In the genomic region with DNA sequence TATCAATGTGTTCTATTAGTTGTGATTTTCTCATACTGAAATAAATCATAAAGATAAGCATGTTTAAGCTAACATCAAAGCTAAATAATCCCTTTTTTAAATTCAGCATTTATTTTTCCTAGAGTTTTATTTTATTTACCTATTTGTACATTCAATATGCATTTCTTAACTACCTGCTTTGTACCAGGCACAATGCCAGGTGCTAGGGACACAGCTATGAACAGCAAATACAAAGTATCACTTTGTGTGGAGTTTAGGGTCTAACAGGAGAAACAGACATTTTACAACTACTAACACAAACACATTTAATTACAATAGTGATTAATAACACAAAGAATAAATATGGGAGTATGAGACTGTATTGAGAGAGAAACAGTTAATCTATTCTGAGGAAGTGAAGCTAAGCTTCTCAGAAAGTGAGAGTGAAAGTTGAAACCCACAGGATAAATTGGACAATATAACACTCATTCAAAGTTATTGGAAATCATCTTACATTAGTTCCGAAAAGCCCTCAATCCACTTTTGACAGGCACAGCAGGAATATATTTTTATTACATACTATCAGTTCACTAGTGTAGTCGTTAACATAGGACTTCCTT, we compare ENCODE assay signal across 21 cellular contexts.
A peak's percentile ranks its signal among the peaks of the same experiment; 100 is the strongest.
DNase-seq lines count a peak whose midpoint lies in the region; ATAC-seq and TF ChIP-seq lines count a peak whose summit lies in the region.
"Had no signal": no experiment of that assay in that cellular context is flagged by ENCODE, and none has a peak within 500 bp of the region (broad histone marks: within the 10 kb centered on the region; RNA-seq: fewer than 3 reads in every experiment).

No MANE protein-coding gene starts in this region.

- intact Hi-C loops in ovary (cut with DNase I), result no loop called here

- no peak overlapping the region for H3K27ac ChIP-seq in ovary
- H3K27ac ChIP-seq: A549; BLaER1 treated with 17β-estradiol and CSF1 and Interleukin-3, amounts not matched to agents 10 nM and 100 nM; KMS-11 had no signal

- ATAC-seq in GM18511 (IDR thresholded peaks at IDR 0.05; ENCODE audit: unreplicated experiment), result peak; percentile 62
- ATAC-seq in HG02870 (IDR thresholded peaks at IDR 0.05; ENCODE audit: unreplicated experiment), result peak; percentile 69
- ATAC-seq: A549 had no signal

- no peak for TF ChIP-seq CTCF in GM10248 (IDR thresholded peaks at IDR 0.05; ENCODE audit: control extremely low read depth, extremely low read depth, low read depth, missing control alignments)
- TF ChIP-seq CTCF in ovary (IDR thresholded peaks at IDR 0.05), result no peak

- no peak overlapping the region for H3K4me3 Mint-ChIP-seq in activated T-cell treated with anti-CD3 and anti-CD28 coated beads, Interleukin-2, amount 50 U/mL, for 24 hours
- H3K4me3 Mint-ChIP-seq: CD8-positive, alpha-beta memory T cell had no signal

- CTCF ChIA-PET in GM10248 (lab: Yijun Ruan, JAX), result interaction anchor here (0.9 to 2.7 kb wide), 8 partner anchors 9 to 557 kb away, joined by 3 to 8 read pairs (median 4); no protein-coding TSS in a partner anchor

- H3K9me3 ChIP-seq in ovary, result no peaks in the 10 kb centered on the region
- H3K9me3 ChIP-seq: A549; BLaER1 treated with 17β-estradiol and CSF1 and Interleukin-3, amounts not matched to agents 10 nM and 100 nM had no signal

- no peak overlapping the region for H3K27ac Mint-ChIP-seq in activated T-cell treated with anti-CD3 and anti-CD28 coated beads, Interleukin-2, amount 50 U/mL, for 24 hours
- H3K27ac Mint-ChIP-seq: CD8-positive, alpha-beta memory T cell had no signal

- no peak for TF ChIP-seq POLR2A in ovary (IDR thresholded peaks at IDR 0.05)

- no peaks in the 10 kb centered on the region for H3K27me3 ChIP-seq in ovary
- H3K27me3 ChIP-seq: BLaER1 treated with 17β-estradiol and CSF1 and Interleukin-3, amounts not matched to agents 10 nM and 100 nM had no signal

- H3K4me1 ChIP-seq in ovary (ENCODE audit: insufficient read depth), result no peaks in the 10 kb centered on the region
- H3K4me1 ChIP-seq: A549; BLaER1 treated with 17β-estradiol and CSF1 and Interleukin-3, amounts not matched to agents 10 nM and 100 nM had no signal

- POLR2A ChIA-PET in GM10248 (lab: Yijun Ruan, JAX), result no interaction called here

- no peaks in the 10 kb centered on the region for H3K27me3 Mint-ChIP-seq in activated T-cell treated with anti-CD3 and anti-CD28 coated beads, Interleukin-2, amount 50 U/mL, for 24 hours
- H3K27me3 Mint-ChIP-seq: CD8-positive, alpha-beta memory T cell had no signal

- no peak for TF ChIP-seq EP300 in ovary (IDR thresholded peaks at IDR 0.05)

- H3K4me3 ChIP-seq in ovary, result no peak overlapping the region
- H3K4me3 ChIP-seq: A549; BLaER1 treated with 17β-estradiol and CSF1 and Interleukin-3, amounts not matched to agents 10 nM and 100 nM had no signal

- no peaks in the 10 kb centered on the region for H3K9me3 Mint-ChIP-seq in activated T-cell treated with anti-CD3 and anti-CD28 coated beads, Interleukin-2, amount 50 U/mL, for 24 hours
- H3K9me3 Mint-ChIP-seq: CD8-positive, alpha-beta memory T cell; HFFc6 had no signal

- DNase-seq in GM10248 (ENCODE audit: extremely low spot score) (peak; percentile 3), MV-4-11 (lab: John Stamatoyannopoulos, UW) (peak; percentile 52), ovary (no peak), globus pallidus (ENCODE audit: low spot score) (no peak)
- DNase-seq in activated T-cell treated with anti-CD3 and anti-CD28 coated beads, Interleukin-2, amount 50 U/mL, for 24 hours, result no peak
- DNase-seq in activated CD4-positive, alpha-beta T cell treated with anti-CD3 and anti-CD28 coated beads for 48 hours, result no peak
- DNase-seq: CD8-positive, alpha-beta memory T cell; DMS79; HFFc6; NCI-H1092; NCI-H1694; NCI-H2107; NCI-H2227 treated with DMSO at 0.1 percent for 48 hours; NCI-H524; RPMI8226; SIG-M5 had no signal

- no peaks in the 10 kb centered on the region for H3K36me3 Mint-ChIP-seq in activated T-cell treated with anti-CD3 and anti-CD28 coated beads, Interleukin-2, amount 50 U/mL, for 24 hours (ENCODE audit: low read depth)

- H3K4me1 Mint-ChIP-seq in activated T-cell treated with anti-CD3 and anti-CD28 coated beads, Interleukin-2, amount 50 U/mL, for 24 hours (ENCODE audit: low read depth), result no peaks in the 10 kb centered on the region
- H3K4me1 Mint-ChIP-seq: CD8-positive, alpha-beta memory T cell had no signal

- 69 to 77% (median 73%) methylated on average over 2 of the region's 2 CpGs for WGBS in ovary, 3 donors

- H3K36me3 ChIP-seq in ovary, result no peaks in the 10 kb centered on the region

Comparison
In these comparisons a context has a peak if more than half of its experiments do, and no peak if none do; other contexts are left out.
1. DNase-seq: peak in GM10248 (single experiment) and MV-4-11 (single experiment); none in activated T-cell treated with anti-CD3 and anti-CD28 coated beads, Interleukin-2, amount 50 U/mL, for 24 hours (single experiment), ovary (0 of 5), globus pallidus (single experiment) and activated CD4-positive, alpha-beta T cell treated with anti-CD3 and anti-CD28 coated beads for 48 hours (single experiment).